33 cellular contexts compared by ENCODE assay signal in the genomic region with DNA sequence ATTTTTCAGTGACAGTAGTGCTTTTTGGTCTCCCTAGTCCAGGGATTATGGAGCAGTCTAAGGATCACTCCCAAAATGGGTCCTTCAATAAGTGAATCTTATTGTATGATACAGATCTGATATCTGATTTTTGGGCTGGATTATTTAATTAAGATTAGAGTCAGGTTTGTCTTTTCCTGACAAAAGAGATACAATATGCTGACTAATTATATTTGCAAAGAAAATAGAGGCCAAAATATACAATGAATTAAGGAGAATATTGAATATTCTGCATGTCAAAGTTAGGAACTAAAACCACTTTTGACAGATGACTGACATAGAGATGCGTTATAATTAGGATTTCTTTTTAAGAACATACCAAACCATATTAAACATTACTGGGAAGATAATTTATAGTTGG.
DNase-seq lines count a peak whose midpoint lies in the region; ATAC-seq, FAIRE-seq and TF ChIP-seq lines count a peak whose summit lies in the region.
"Had no signal": no experiment of that assay in that cellular context is flagged by ENCODE, and none has a peak within 500 bp of the region (broad histone marks: within the 10 kb centered on the region; RNA-seq: fewer than 3 reads in every experiment).

No MANE protein-coding gene starts in this region.

- H3K9ac ChIP-seq in HepG2 (ENCODE audit: insufficient read depth, low read depth, low read length) (no peak overlapping the region), IMR-90 (ENCODE audit: low read depth, low read length) (no peak overlapping the region), K562 (ENCODE audit: insufficient read depth in 1 of 2, low read depth in 2 of 2, low read length in 2 of 2) (no peak overlapping the region)
- H3K9ac ChIP-seq: BLaER1; BLaER1 treated with 17β-estradiol and CSF1 and Interleukin-3, amounts not matched to agents 10 nM and 100 nM had no signal

- no peaks in the 10 kb centered on the region for H4K20me1 ChIP-seq in HepG2 (ENCODE audit: insufficient read depth, low read length)
- H4K20me1 ChIP-seq in IMR-90 (ENCODE audit: insufficient read depth, low read length) = no peaks in the 10 kb centered on the region
- H4K20me1 ChIP-seq in K562 (replicated peaks; ENCODE audit: control insufficient read depth, insufficient read depth, low read length) = no peaks in the 10 kb centered on the region
- H4K20me1 ChIP-seq: BLaER1; BLaER1 treated with 17β-estradiol and CSF1 and Interleukin-3, amounts not matched to agents 10 nM and 100 nM had no signal

- H2AFZ ChIP-seq in HepG2 (ENCODE audit: low read length) (no peak overlapping the region), IMR-90 (replicated peaks; ENCODE audit: low read length, poor library complexity) (no peak overlapping the region), K562 (ENCODE audit: low read depth, low read length) (no peak overlapping the region)

- ATAC-seq in HepG2 (no peak), right lobe of liver (no peak), A549 (no peak), IMR-90 (ENCODE audit: low read depth) (no peak), K562 (no peak), GM21381 (IDR thresholded peaks at IDR 0.05; ENCODE audit: unreplicated experiment) (no peak)
- ATAC-seq: CD8-positive, alpha-beta T cell had no signal

- H3K36me3 ChIP-seq in HepG2 (replicated peaks in 1 of 2; ENCODE audit: control insufficient read depth in 1 of 2, insufficient read depth in 2 of 2, low read length in 2 of 2) (no peaks in the 10 kb centered on the region), right lobe of liver (no peaks in the 10 kb centered on the region), IMR-90 (ENCODE audit: control insufficient read depth, insufficient read depth, low read length) (no peaks in the 10 kb centered on the region), K562 (ENCODE audit: control insufficient read depth, insufficient read depth, low read length) (no peaks in the 10 kb centered on the region)
- H3K36me3 ChIP-seq: BE2C; BLaER1; BLaER1 treated with 17β-estradiol and CSF1 and Interleukin-3, amounts not matched to agents 10 nM and 100 nM had no signal

- no peaks in the 10 kb centered on the region for H3K9me1 ChIP-seq in IMR-90 (ENCODE audit: insufficient read depth, low read length)
- no peaks in the 10 kb centered on the region for H3K9me1 ChIP-seq in K562 (ENCODE audit: control insufficient read depth, insufficient read depth, low read length)

- H3K14ac ChIP-seq in IMR-90 (replicated peaks; ENCODE audit: low read depth, low read length) = no peak overlapping the region

- no peaks in the 10 kb centered on the region for H3K79me1 ChIP-seq in IMR-90 (ENCODE audit: low read depth in 1 of 2, low read length in 2 of 2)

- TF ChIP-seq CTCF in HepG2 (CRISPR knock-in tag; IDR thresholded peaks at IDR 0.05) (no peak), right lobe of liver (IDR thresholded peaks at IDR 0.05) (no peak), A549 (IDR thresholded peaks at IDR 0.05) (no peak), IMR-90 (conservative IDR thresholded peaks at IDR 0.05; ENCODE audit: low read depth, low read length) (no peak), K562 (IDR thresholded peaks at IDR 0.05 in 2 of 3, conservative IDR thresholded peaks at IDR 0.05 in 1 of 3; ENCODE audit: insufficient read depth in 2 of 3, low read depth in 1 of 3, low read length in 3 of 3) (no peak)

- H3K4me3 ChIP-seq in HepG2 (replicated peaks in 1 of 3; ENCODE audit: insufficient read depth in 1 of 3, low read depth in 2 of 3, low read length in 3 of 3) (no peak overlapping the region), right lobe of liver (no peak overlapping the region), A549 (no peak overlapping the region), IMR-90 (ENCODE audit: insufficient read depth, low read depth, low read length) (no peak overlapping the region), K562 (no peak overlapping the region)
- H3K4me3 ChIP-seq: BLaER1; BLaER1 treated with 17β-estradiol and CSF1 and Interleukin-3, amounts not matched to agents 10 nM and 100 nM had no signal

- no peak overlapping the region for H3K23ac ChIP-seq in IMR-90 (ENCODE audit: low read depth, low read length)

- H2BK5ac ChIP-seq in IMR-90 (ENCODE audit: low read depth, low read length, poor library complexity, severe bottlenecking) = no peak overlapping the region

- DNase-seq in HepG2 (ENCODE audit: low spot score) (no peak), right lobe of liver (no peak), A549 (ENCODE audit: low read depth in 1 of 2, low spot score in 1 of 2) (no peak), IMR-90 (no peak), K562 (ENCODE audit: extremely low read depth in 1 of 4, low spot score in 3 of 4) (no peak), kidney tubule cell (ENCODE audit: low spot score) (no peak)
- DNase-seq in central memory CD4-positive, alpha-beta T cell = no peak
- DNase-seq: 8988T; ACHN; AML-193; BE2C; C1 segment of cervical spinal cord; Caco-2; Calu3; CD4-positive, alpha-beta memory T cell; CD4-positive, alpha-beta T cell; CD4-positive, CD25-positive, alpha-beta regulatory T cell; CD8-positive, alpha-beta memory T cell; CD8-positive, alpha-beta T cell; COR-L47; DMS 273 treated with DMSO at 0.1 percent for 48 hours; DMS153; DMS53; DMS79; DMS79 treated with DMSO at 0.1 percent for 48 hours; DND-41; EL had no signal

- 2% methylated on average over 1 of the region's 1 CpG for WGBS in HepG2 (ENCODE audit: low lambda C conversion rate)
- WGBS in right lobe of liver (ENCODE audit: insufficient coverage, low coverage, low lambda C conversion rate, missing lambda C conversion rate) = 77% methylated on average over 1 of the region's 1 CpG
- 22% methylated on average over 1 of the region's 1 CpG for WGBS in A549 (ENCODE audit: missing lambda C conversion rate)
- WGBS in IMR-90 (ENCODE audit: extremely low coverage in 2 of 2, insufficient read length in 1 of 2), 2 experiments = no CpG with 5 or more reads among the region's 1 CpG
- WGBS in K562 (ENCODE audit: insufficient coverage, low coverage, missing lambda C conversion rate) = 67% methylated on average over 1 of the region's 1 CpG

- H3K9me3 ChIP-seq in HepG2 (ENCODE audit: low read length) = peaks cover 81% of the 10 kb centered on the region
- H3K9me3 ChIP-seq in right lobe of liver = no peaks in the 10 kb centered on the region
- H3K9me3 ChIP-seq in A549 = no peaks in the 10 kb centered on the region
- no peaks in the 10 kb centered on the region for H3K9me3 ChIP-seq in IMR-90 (ENCODE audit: control insufficient read depth, insufficient read depth, low read length)
- H3K9me3 ChIP-seq in K562 (replicated peaks; ENCODE audit: control insufficient read depth, insufficient read depth, low read depth, low read length) = no peaks in the 10 kb centered on the region
- H3K9me3 ChIP-seq: BE2C; BLaER1; BLaER1 treated with 17β-estradiol and CSF1 and Interleukin-3, amounts not matched to agents 10 nM and 100 nM; Caco-2 had no signal

- TF ChIP-seq EP300 in HepG2 (IDR thresholded peaks at IDR 0.05; ENCODE audit: low read depth in 2 of 2, low read length in 2 of 2) (no peak), HepG2 (CRISPR knock-in tag; IDR thresholded peaks at IDR 0.05; ENCODE audit: borderline replicate concordance) (no peak), A549 (IDR thresholded peaks at IDR 0.05) (no peak), K562 (IDR thresholded peaks at IDR 0.05; ENCODE audit: low read length) (no peak)

- no peak overlapping the region for H4K5ac ChIP-seq in IMR-90 (ENCODE audit: low read depth, low read length)

- dilution Hi-C loops in IMR-90 (cut with HindIII; ENCODE audit: low sequenced_read_pairs, unreplicated experiment) = no loop called here

- H2BK20ac ChIP-seq in IMR-90 (ENCODE audit: low read depth, low read length) = no peak overlapping the region

- no peak overlapping the region for H4K8ac ChIP-seq in IMR-90 (ENCODE audit: low read depth in 2 of 2, low read length in 2 of 2)

- TF ChIP-seq RAD21 in HepG2 (CRISPR knock-in tag; IDR thresholded peaks at IDR 0.05) (no peak), A549 (conservative IDR thresholded peaks at IDR 0.05 in 1 of 2, IDR thresholded peaks at IDR 0.05 in 1 of 2) (no peak), IMR-90 (IDR thresholded peaks at IDR 0.05; ENCODE audit: low read length) (no peak), K562 (CRISPR knock-in tag; conservative IDR thresholded peaks at IDR 0.05 in 1 of 2, IDR thresholded peaks at IDR 0.05 in 1 of 2) (no peak)

- H2AK5ac ChIP-seq in IMR-90 (ENCODE audit: low read depth, low read length) = no peak overlapping the region

- H2AK9ac ChIP-seq in IMR-90 (replicated peaks; ENCODE audit: low read depth, low read length, poor library complexity) = no peak overlapping the region

- H3K27ac ChIP-seq in HepG2 (ENCODE audit: extremely low read length, insufficient read depth, low read length) = no peak overlapping the region
- no peak overlapping the region for H3K27ac ChIP-seq in right lobe of liver
- no peak overlapping the region for H3K27ac ChIP-seq in A549
- H3K27ac ChIP-seq in IMR-90 (ENCODE audit: insufficient read depth, low read length) = no peak overlapping the region
- H3K27ac ChIP-seq in K562 (ENCODE audit: extremely low read depth, low read depth, low read length) = no peak overlapping the region
- H3K27ac ChIP-seq: 22Rv1; BLaER1; BLaER1 treated with 17β-estradiol and CSF1 and Interleukin-3, amounts not matched to agents 10 nM and 100 nM; C4-2B had no signal

- no peak overlapping the region for H2BK120ac ChIP-seq in IMR-90 (ENCODE audit: low read depth, low read length)

- no peak overlapping the region for H3K4ac ChIP-seq in IMR-90 (ENCODE audit: low read depth, low read length)

- no peak overlapping the region for H2BK15ac ChIP-seq in IMR-90 (ENCODE audit: low read depth, low read length)

- H3K79me2 ChIP-seq in HepG2 (ENCODE audit: insufficient read depth, low read length) = no peaks in the 10 kb centered on the region
- H3K79me2 ChIP-seq in K562 (ENCODE audit: control insufficient read depth, insufficient read depth, low read length) = no peaks in the 10 kb centered on the region

- BruUV-seq in HepG2 (replicated peaks; lab: Mats Ljungman, UMichigan) (no TSS peak), IMR-90 (replicated peaks; lab: Mats Ljungman, UMichigan) (no TSS peak), K562 (replicated peaks; lab: Mats Ljungman, UMichigan) (no TSS peak)

- H4K91ac ChIP-seq in IMR-90 (ENCODE audit: insufficient read depth, low read depth, low read length) = no peak overlapping the region

- H3K4me2 ChIP-seq in HepG2 (ENCODE audit: low read depth, low read length) = no peak overlapping the region
- H3K4me2 ChIP-seq in A549 = no peak overlapping the region
- no peak overlapping the region for H3K4me2 ChIP-seq in IMR-90 (ENCODE audit: low read depth, low read length)
- no peak overlapping the region for H3K4me2 ChIP-seq in K562 (ENCODE audit: insufficient read depth, low read length)
- H3K4me2 ChIP-seq: BLaER1; BLaER1 treated with 17β-estradiol and CSF1 and Interleukin-3, amounts not matched to agents 10 nM and 100 nM had no signal

- no peak overlapping the region for H3K18ac ChIP-seq in IMR-90 (ENCODE audit: low read depth, low read length)

- H3K4me1 ChIP-seq in HepG2 (ENCODE audit: insufficient read depth, low read length) = no peaks in the 10 kb centered on the region
- no peaks in the 10 kb centered on the region for H3K4me1 ChIP-seq in right lobe of liver
- H3K4me1 ChIP-seq in A549 = no peaks in the 10 kb centered on the region
- no peaks in the 10 kb centered on the region for H3K4me1 ChIP-seq in IMR-90 (ENCODE audit: control insufficient read depth, insufficient read depth, low read length)
- no peaks in the 10 kb centered on the region for H3K4me1 ChIP-seq in K562 (replicated peaks in 1 of 2; ENCODE audit: control insufficient read depth in 2 of 2, insufficient read depth in 2 of 2, low read length in 2 of 2)
- H3K4me1 ChIP-seq: BE2C; BLaER1; BLaER1 treated with 17β-estradiol and CSF1 and Interleukin-3, amounts not matched to agents 10 nM and 100 nM; Caco-2 had no signal

- no peak overlapping the region for H3K56ac ChIP-seq in IMR-90 (ENCODE audit: extremely low read depth, insufficient read depth, low read length)

- in situ Hi-C loops in HepG2 (cut with HindIII; ENCODE audit: extremely low pct_ligation_motif_present, low pct_unique_long_range_greater_than_20kb) (no loop called here), IMR-90 (cut with MboI; ENCODE audit: low sequenced_read_pairs) (no loop called here), K562 (cut with MboI) (no loop called here)

- POLR2A ChIA-PET in HepG2 (lab: Yijun Ruan, JAX) (no interaction called here), A549 (lab: Yijun Ruan, JAX) (no interaction called here), IMR-90 (lab: Charles Lee; ENCODE audit: unreplicated experiment) (no interaction called here), K562 (lab: Yijun Ruan, JAX) (no interaction called here)

- no peak for FAIRE-seq in HepG2 (lab: Jason Lieb, UNC)
- FAIRE-seq in A549 (lab: Jason Lieb, UNC) = no peak
- no peak for FAIRE-seq in K562 (lab: Jason Lieb, UNC)
- FAIRE-seq: D721Med had no signal

- no peak for TF ChIP-seq POLR2A in HepG2 (IDR thresholded peaks at IDR 0.05; ENCODE audit: insufficient read depth in 1 of 2, low read depth in 2 of 2, low read length in 2 of 2)
- TF ChIP-seq POLR2A in right lobe of liver (IDR thresholded peaks at IDR 0.05) = no peak
- no peak for TF ChIP-seq POLR2A in A549 (IDR thresholded peaks at IDR 0.05; ENCODE audit: low read length)
- TF ChIP-seq POLR2A in IMR-90 (IDR thresholded peaks at IDR 0.05; ENCODE audit: low read depth, low read length) = no peak
- TF ChIP-seq POLR2A in K562 (conservative IDR thresholded peaks at IDR 0.05) = no peak

- intact Hi-C loops in HepG2 (cut with micrococcal nuclease; ENCODE audit: unreplicated experiment) = no loop called here
- intact Hi-C loops in right lobe of liver (cut with DNase I) = no loop called here
- intact Hi-C loops in IMR-90 (cut with micrococcal nuclease) = no loop called here
- intact Hi-C loops in K562 (cut with micrococcal nuclease) = no loop called here

- H3K27me3 ChIP-seq in HepG2 (ENCODE audit: control insufficient read depth in 1 of 2, insufficient read depth in 2 of 2, low read length in 2 of 2) (no peaks in the 10 kb centered on the region), right lobe of liver (no peaks in the 10 kb centered on the region), IMR-90 (ENCODE audit: control insufficient read depth, insufficient read depth, low read length) (no peaks in the 10 kb centered on the region), K562 (ENCODE audit: control insufficient read depth in 2 of 2, insufficient read depth in 2 of 2, low read length in 2 of 2) (no peaks in the 10 kb centered on the region)
- H3K27me3 ChIP-seq: BE2C; BLaER1; BLaER1 treated with 17β-estradiol and CSF1 and Interleukin-3, amounts not matched to agents 10 nM and 100 nM had no signal

- CTCF ChIA-PET in HepG2 (lab: Yijun Ruan, JAX; ENCODE audit: low intra/inter-chr PET ratio, low total read pairs) = no interaction called here
- CTCF ChIA-PET in A549 (lab: Yijun Ruan, JAX) = no interaction called here
- CTCF ChIA-PET in IMR-90 (lab: Yijun Ruan, JAX) = no interaction called here
- CTCF ChIA-PET in K562 (lab: Yijun Ruan, JAX; ENCODE audit: low intra/inter-chr PET ratio) = no interaction called here

Comparison
In these comparisons a context has a peak if more than half of its experiments do, and no peak if none do; other contexts are left out.
1. Of the 241 proteins assayed by ChIP-seq in both HepG2 and K562: peak only in HepG2: MAFF and MAFK; only in K562: none; in both: none; in neither: 239.